8 cellular contexts compared by ENCODE assay signal in genomic region chr19:17336872-17337674, GRCh38. TPM values are rescaled to one million over a fixed set of nuclear protein-coding genes. Genes with fewer than 3 reads are reported as not detected.
DNase-seq lines count a peak whose midpoint lies in the region; TF ChIP-seq lines count a peak whose summit lies in the region.

GTPBP3 (plus strand) TSS chr19:17337553; CDS start chr19:17337612, 59 bp downstream.

- H3K36me3 ChIP-seq in effector memory CD4-positive, alpha-beta T cell (ENCODE audit: control insufficient read depth, insufficient read depth, low read length), result peaks cover 6% of the 10 kb centered on the region

- peak within 1 kb of the TSS; percentile 77 for H3K4me3 ChIP-seq in effector memory CD4-positive, alpha-beta T cell (ENCODE audit: insufficient read depth, low read depth, low read length, poor library complexity, severe bottlenecking)

- POLR2A ChIA-PET in activated CD8-positive, alpha-beta memory T cell treated with anti-CD3 and anti-CD28 coated beads for 36 hours (lab: Charles Lee), result interaction anchor here (0.6 to 1.7 kb wide), 2 partner anchors 28 to 83 kb away, joined by 3 to 4 read pairs; partner anchors contain the start of genes DDA1 and MVB12A

- DNase-seq in CMK (ENCODE audit: low read depth) (peak; percentile 92), GM20000 (ENCODE audit: low spot score) (peak; percentile 98), HT-29 (ENCODE audit: low spot score) (peak; percentile 93), NOMO-1 (lab: John Stamatoyannopoulos, UW; ENCODE audit: unreplicated experiment in 2 of 2) (peak; percentile 97 to 99), medulla oblongata (ENCODE audit: extremely low spot score) (peak; percentile 99)
- DNase-seq in effector memory CD4-positive, alpha-beta T cell, result peak; percentile 87 to 95 (median 95)
- DNase-seq in stimulated activated CD8-positive, alpha-beta memory T cell treated with anti-CD3 and anti-CD28 coated beads, Interleukin-12 subunit alpha, Interleukin-12 subunit beta, amount 100 ng/mL, for 1 hour (ENCODE audit: low read depth), result peak; percentile 92

- peak within 1 kb of the TSS; percentile 69 for H3K27ac ChIP-seq in effector memory CD4-positive, alpha-beta T cell (ENCODE audit: insufficient read depth, low read length, poor library complexity, severe bottlenecking)

- CTCF ChIA-PET in activated CD8-positive, alpha-beta memory T cell treated with anti-CD3 and anti-CD28 coated beads for 36 hours (lab: Charles Lee), result interaction anchor here (0.6 kb wide), 1 partner anchor 19 kb away, joined by 3 read pairs; no protein-coding TSS in a partner anchor

- no peaks in the 10 kb centered on the region for H3K9me3 ChIP-seq in effector memory CD4-positive, alpha-beta T cell (ENCODE audit: control insufficient read depth, low read length)

- H3K4me1 ChIP-seq in effector memory CD4-positive, alpha-beta T cell (ENCODE audit: control insufficient read depth, insufficient read depth, low read length, poor library complexity, severe bottlenecking), result peaks cover 35% of the 10 kb centered on the region

- no peaks in the 10 kb centered on the region for H3K27me3 ChIP-seq in effector memory CD4-positive, alpha-beta T cell (replicated peaks; ENCODE audit: control insufficient read depth, insufficient read depth, low read length, poor library complexity, severe bottlenecking)

- no peak for TF ChIP-seq CTCF in GM20000 (IDR thresholded peaks at IDR 0.05; ENCODE audit: extremely low read depth, missing control alignments)

RNA-seq across cellular contexts. Expression of gene GTPBP3, which starts in this region (rescaled TPM):
- total RNA-seq in HT-29 (2014; rRNA removed; shearing (Covaris generic)), result 40.0 and 64.4 TPM in 2 replicates
- total RNA-seq in activated CD8-positive, alpha-beta memory T cell treated with anti-CD3 and anti-CD28 coated beads for 36 hours, result 10 to 100 TPM; 55.8 to 56.8 TPM

Comparison
In these comparisons a context has a peak if more than half of its experiments do, and no peak if none do; other contexts are left out.
1. Peak in every context shown above with its lines: DNase-seq, H3K4me3 ChIP-seq and H3K27ac ChIP-seq.